In the genomic region with DNA sequence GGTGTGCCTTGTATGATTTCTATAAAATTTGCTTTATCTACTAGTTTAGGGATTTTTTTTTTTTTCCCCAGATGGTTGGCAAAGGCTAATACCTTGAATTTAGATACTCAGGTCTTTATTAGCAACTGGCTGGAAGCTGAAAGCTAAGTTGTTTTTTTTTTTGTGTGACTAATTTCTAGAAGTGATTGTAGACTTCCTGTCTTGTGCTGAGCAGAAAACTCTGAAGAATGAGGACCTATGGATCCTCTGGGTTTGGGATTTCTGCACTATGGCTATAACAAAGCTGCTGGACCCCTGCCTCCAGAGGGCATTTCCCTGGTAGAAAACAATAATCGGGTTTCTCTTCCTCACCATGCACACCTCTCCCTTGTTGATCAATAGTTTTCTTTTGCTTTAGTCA, we compare ENCODE assay signal across 1 cellular context.
TF ChIP-seq lines count a peak whose summit lies in the region.

No MANE protein-coding gene starts in this region.

TF ChIP-seq in SK-N-SH treated with all-trans-retinoic acid at 6 μM for 48 hours, 23 proteins besides CTCF, POLR2A, EP300 and RAD21 (continued from another document):
- TF ChIP-seq, protein P1, sequence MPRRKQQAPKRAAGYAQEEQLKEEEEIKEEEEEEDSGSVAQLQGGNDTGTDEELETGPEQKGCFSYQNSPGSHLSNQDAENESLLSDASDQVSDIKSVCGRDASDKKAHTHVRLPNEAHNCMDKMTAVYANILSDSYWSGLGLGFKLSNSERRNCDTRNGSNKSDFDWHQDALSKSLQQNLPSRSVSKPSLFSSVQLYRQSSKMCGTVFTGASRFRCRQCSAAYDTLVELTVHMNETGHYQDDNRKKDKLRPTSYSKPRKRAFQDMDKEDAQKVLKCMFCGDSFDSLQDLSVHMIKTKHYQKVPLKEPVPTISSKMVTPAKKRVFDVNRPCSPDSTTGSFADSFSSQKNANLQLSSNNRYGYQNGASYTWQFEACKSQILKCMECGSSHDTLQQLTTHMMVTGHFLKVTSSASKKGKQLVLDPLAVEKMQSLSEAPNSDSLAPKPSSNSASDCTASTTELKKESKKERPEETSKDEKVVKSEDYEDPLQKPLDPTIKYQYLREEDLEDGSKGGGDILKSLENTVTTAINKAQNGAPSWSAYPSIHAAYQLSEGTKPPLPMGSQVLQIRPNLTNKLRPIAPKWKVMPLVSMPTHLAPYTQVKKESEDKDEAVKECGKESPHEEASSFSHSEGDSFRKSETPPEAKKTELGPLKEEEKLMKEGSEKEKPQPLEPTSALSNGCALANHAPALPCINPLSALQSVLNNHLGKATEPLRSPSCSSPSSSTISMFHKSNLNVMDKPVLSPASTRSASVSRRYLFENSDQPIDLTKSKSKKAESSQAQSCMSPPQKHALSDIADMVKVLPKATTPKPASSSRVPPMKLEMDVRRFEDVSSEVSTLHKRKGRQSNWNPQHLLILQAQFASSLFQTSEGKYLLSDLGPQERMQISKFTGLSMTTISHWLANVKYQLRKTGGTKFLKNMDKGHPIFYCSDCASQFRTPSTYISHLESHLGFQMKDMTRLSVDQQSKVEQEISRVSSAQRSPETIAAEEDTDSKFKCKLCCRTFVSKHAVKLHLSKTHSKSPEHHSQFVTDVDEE (CRISPR knock-in tag; IDR thresholded peaks at IDR 0.05) = no peak
- TF ChIP-seq ZFP30 (CRISPR knock-in tag; IDR thresholded peaks at IDR 0.05) (no peak), ZNF8 (CRISPR knock-in tag; IDR thresholded peaks at IDR 0.05) (no peak)
- TF ChIP-seq, protein P2, sequence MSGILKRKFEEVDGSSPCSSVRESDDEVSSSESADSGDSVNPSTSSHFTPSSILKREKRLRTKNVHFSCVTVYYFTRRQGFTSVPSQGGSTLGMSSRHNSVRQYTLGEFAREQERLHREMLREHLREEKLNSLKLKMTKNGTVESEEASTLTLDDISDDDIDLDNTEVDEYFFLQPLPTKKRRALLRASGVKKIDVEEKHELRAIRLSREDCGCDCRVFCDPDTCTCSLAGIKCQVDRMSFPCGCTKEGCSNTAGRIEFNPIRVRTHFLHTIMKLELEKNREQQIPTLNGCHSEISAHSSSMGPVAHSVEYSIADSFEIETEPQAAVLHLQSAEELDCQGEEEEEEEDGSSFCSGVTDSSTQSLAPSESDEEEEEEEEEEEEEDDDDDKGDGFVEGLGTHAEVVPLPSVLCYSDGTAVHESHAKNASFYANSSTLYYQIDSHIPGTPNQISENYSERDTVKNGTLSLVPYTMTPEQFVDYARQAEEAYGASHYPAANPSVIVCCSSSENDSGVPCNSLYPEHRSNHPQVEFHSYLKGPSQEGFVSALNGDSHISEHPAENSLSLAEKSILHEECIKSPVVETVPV (CRISPR knock-in tag; IDR thresholded peaks at IDR 0.05) = no peak
- TF ChIP-seq, protein P3, sequence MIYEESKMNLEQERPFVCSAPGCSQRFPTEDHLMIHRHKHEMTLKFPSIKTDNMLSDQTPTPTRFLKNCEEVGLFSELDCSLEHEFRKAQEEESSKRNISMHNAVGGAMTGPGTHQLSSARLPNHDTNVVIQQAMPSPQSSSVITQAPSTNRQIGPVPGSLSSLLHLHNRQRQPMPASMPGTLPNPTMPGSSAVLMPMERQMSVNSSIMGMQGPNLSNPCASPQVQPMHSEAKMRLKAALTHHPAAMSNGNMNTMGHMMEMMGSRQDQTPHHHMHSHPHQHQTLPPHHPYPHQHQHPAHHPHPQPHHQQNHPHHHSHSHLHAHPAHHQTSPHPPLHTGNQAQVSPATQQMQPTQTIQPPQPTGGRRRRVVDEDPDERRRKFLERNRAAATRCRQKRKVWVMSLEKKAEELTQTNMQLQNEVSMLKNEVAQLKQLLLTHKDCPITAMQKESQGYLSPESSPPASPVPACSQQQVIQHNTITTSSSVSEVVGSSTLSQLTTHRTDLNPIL (CRISPR knock-in tag; IDR thresholded peaks at IDR 0.05; ENCODE audit: low read depth) = no peak
